Comparison of ENCODE assay signal across 10 cellular contexts in genomic region chr4:7861440-7861881, GRCh38.
DNase-seq lines count a peak whose midpoint lies in the region; ATAC-seq, FAIRE-seq and TF ChIP-seq lines count a peak whose summit lies in the region.
"Had no signal": no experiment of that assay in that cellular context is flagged by ENCODE, and none has a peak within 500 bp of the region (broad histone marks: within the 10 kb centered on the region; RNA-seq: fewer than 3 reads in every experiment).

No MANE protein-coding gene starts in this region.

- POLR2A ChIA-PET in activated CD4-positive, alpha-beta memory T cell treated with anti-CD3 and anti-CD28 coated beads for 36 hours (lab: Charles Lee): no interaction called here

- peaks cover 44% of the 10 kb centered on the region for H3K4me1 Mint-ChIP-seq in activated CD4-positive, alpha-beta memory T cell treated with anti-CD3 and anti-CD28 coated beads for 36 hours (ENCODE audit: low read depth)

- TF ChIP-seq CTCF in bronchial epithelial cell (IDR thresholded peaks at IDR 0.05; ENCODE audit: insufficient read depth, low read length, severe bottlenecking): no peak

- no peak overlapping the region for H3K4me3 ChIP-seq in bronchial epithelial cell (ENCODE audit: low read depth, low read length)
- H3K4me3 ChIP-seq: BLaER1 treated with 17β-estradiol and CSF1 and Interleukin-3, amounts not matched to agents 10 nM and 100 nM had no signal

- peaks cover 29% of the 10 kb centered on the region for H3K36me3 Mint-ChIP-seq in activated CD4-positive, alpha-beta memory T cell treated with anti-CD3 and anti-CD28 coated beads for 36 hours

- intact Hi-C loops in Right ventricle myocardium superior (cut with DNase I) (no loop called here), cardiac septum (cut with DNase I) (no loop called here)
- intact Hi-C loops in activated CD4-positive, alpha-beta memory T cell treated with anti-CD3 and anti-CD28 coated beads for 36 hours (cut with micrococcal nuclease): no loop called here

- peaks cover 3% of the 10 kb centered on the region for H3K9me3 Mint-ChIP-seq in activated CD4-positive, alpha-beta memory T cell treated with anti-CD3 and anti-CD28 coated beads for 36 hours

- peaks cover 1% of the 10 kb centered on the region for H3K27me3 Mint-ChIP-seq in activated CD4-positive, alpha-beta memory T cell treated with anti-CD3 and anti-CD28 coated beads for 36 hours
- H3K27me3 Mint-ChIP-seq: activated CD8-positive, alpha-beta T cell treated with anti-CD3 and anti-CD28 coated beads for 36 hours had no signal

- no peak for FAIRE-seq in bronchial epithelial cell (lab: Jason Lieb, UNC)

- H3K27me3 ChIP-seq in bronchial epithelial cell (ENCODE audit: control insufficient read depth, insufficient read depth, low read length): no peaks in the 10 kb centered on the region
- H3K27me3 ChIP-seq: BLaER1 treated with 17β-estradiol and CSF1 and Interleukin-3, amounts not matched to agents 10 nM and 100 nM had no signal

- peaks cover 1% of the 10 kb centered on the region for H3K36me3 ChIP-seq in bronchial epithelial cell (ENCODE audit: control insufficient read depth, insufficient read depth, low read length)

- no peak overlapping the region for H3K4me3 Mint-ChIP-seq in activated CD4-positive, alpha-beta memory T cell treated with anti-CD3 and anti-CD28 coated beads for 36 hours
- H3K4me3 Mint-ChIP-seq: activated CD8-positive, alpha-beta T cell treated with anti-CD3 and anti-CD28 coated beads for 36 hours had no signal

- no peak overlapping the region for H3K27ac Mint-ChIP-seq in activated CD4-positive, alpha-beta memory T cell treated with anti-CD3 and anti-CD28 coated beads for 36 hours
- H3K27ac Mint-ChIP-seq: activated CD8-positive, alpha-beta T cell treated with anti-CD3 and anti-CD28 coated beads for 36 hours had no signal

- ATAC-seq in Right ventricle myocardium superior (ENCODE audit: poor library complexity) (peak; percentile 65), HG03039 (IDR thresholded peaks at IDR 0.05; ENCODE audit: unreplicated experiment) (no peak)
- ATAC-seq: activated CD8-positive, alpha-beta T cell treated with anti-CD3 and anti-CD28 coated beads for 36 hours had no signal

- DNase-seq in Right ventricle myocardium superior: peak; percentile 63
- no peak for DNase-seq in cardiac septum (ENCODE audit: low spot score)
- DNase-seq in bronchial epithelial cell (ENCODE audit: low read depth): peak; percentile 88
- DNase-seq in iPS DF 4.7 (ENCODE audit: extremely low read depth, low spot score): peak; percentile 25
- no peak for DNase-seq in NCI-H526 (lab: John Stamatoyannopoulos, UW)
- DNase-seq in activated CD4-positive, alpha-beta memory T cell treated with anti-CD3 and anti-CD28 coated beads for 36 hours: no peak
- DNase-seq in COR-L47 (lab: John Stamatoyannopoulos, UW): no peak
- DNase-seq: activated CD8-positive, alpha-beta T cell treated with anti-CD3 and anti-CD28 coated beads for 36 hours had no signal

- CTCF ChIA-PET in activated CD4-positive, alpha-beta memory T cell treated with anti-CD3 and anti-CD28 coated beads for 36 hours (lab: Charles Lee): no interaction called here

Comparison
In these comparisons a context has a peak if more than half of its experiments do, and no peak if none do; other contexts are left out.
1. DNase-seq: peak in Right ventricle myocardium superior (single experiment), bronchial epithelial cell (single experiment) and iPS DF 4.7 (single experiment); none in cardiac septum (single experiment), NCI-H526 (0 of 2), activated CD4-positive, alpha-beta memory T cell treated with anti-CD3 and anti-CD28 coated beads for 36 hours (single experiment) and COR-L47 (single experiment).